In the genomic region with DNA sequence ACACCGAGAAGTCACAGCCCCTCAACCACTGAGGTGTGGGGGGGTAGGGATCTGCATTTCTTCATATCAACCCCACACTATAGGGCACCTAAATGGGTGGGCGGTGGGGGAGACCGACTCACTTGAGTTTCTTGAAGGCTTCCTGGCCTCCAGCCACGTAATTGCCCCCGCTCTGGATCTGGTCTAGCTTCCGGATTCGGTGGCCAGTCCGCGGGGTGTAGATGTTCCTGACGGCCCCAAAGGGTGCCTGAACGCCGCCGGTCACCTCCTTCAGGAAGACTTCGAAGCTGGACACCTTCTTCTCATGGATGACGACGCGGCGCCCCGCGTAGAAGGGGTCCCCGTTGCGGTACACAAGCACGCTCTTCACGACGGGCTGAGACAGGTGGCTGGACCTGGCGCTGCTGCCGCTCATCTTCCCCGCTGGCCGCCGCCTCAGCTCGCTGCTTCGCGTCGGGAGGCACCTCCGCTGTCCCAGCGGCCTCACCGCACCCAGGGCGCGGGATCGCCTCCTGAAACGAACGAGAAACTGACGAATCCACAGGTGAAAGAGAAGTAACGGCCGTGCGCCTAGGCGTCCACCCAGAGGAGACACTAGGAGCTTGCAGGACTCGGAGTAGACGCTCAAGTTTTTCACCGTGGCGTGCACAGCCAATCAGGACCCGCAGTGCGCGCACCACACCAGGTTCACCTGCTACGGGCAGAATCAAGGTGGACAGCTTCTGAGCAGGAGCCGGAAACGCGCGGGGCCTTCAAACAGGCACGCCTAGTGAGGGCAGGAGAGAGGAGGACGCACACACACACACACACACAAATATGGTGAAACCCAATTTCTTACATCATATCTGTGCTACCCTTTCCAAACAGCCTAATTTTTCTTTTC, we compare ENCODE assay signal across 8 cellular contexts. TPM values are rescaled to one million over a fixed set of nuclear protein-coding genes. Genes with fewer than 3 reads are reported as not detected.
DNase-seq lines count a peak whose midpoint lies in the region; ATAC-seq lines count a peak whose summit lies in the region.

Gene DCDC2 (minus strand): TSS at position 724 of the 883 bp plus-strand sequence. CDS start 309 bp downstream, at position 415.

- intact Hi-C loops in left cardiac atrium (cut with DNase I), result no loop called here

- H3K4me3 Mint-ChIP-seq in CD4-positive, CD25-positive, alpha-beta regulatory T cell, result peak within 1 kb of the TSS; percentile 76 to 86 (median 77)

- ATAC-seq in CD4-positive, CD25-positive, alpha-beta regulatory T cell (ENCODE audit: low read depth in 2 of 2), result peak; percentile 18 to 38
- peak in 1 of 2 donors; percentile 56 for ATAC-seq in left cardiac atrium
- no peak for ATAC-seq in HG02623 (IDR thresholded peaks at IDR 0.05; ENCODE audit: unreplicated experiment)

- peaks cover 0 to 26% (median 21%) of the 10 kb centered on the region in 4 donors for H3K4me1 Mint-ChIP-seq in CD4-positive, CD25-positive, alpha-beta regulatory T cell

- in situ Hi-C loops in HAP-1 (cut with MboI; ENCODE audit: low sequenced_read_pairs), result no loop called here

- H3K27me3 Mint-ChIP-seq in CD4-positive, CD25-positive, alpha-beta regulatory T cell, result peaks cover 30% of the 10 kb centered on the region

- peaks cover 9% of the 10 kb centered on the region for H3K27me3 ChIP-seq in CD4-positive, CD25-positive, alpha-beta regulatory T cell (ENCODE audit: control insufficient read depth, insufficient read depth, low read length)
- H3K27me3 ChIP-seq in HAP-1 (ENCODE audit: low read depth), result peaks cover 31% of the 10 kb centered on the region

- peaks cover 0 to 2% (median 0%) of the 10 kb centered on the region in 7 donors for H3K9me3 Mint-ChIP-seq in CD4-positive, CD25-positive, alpha-beta regulatory T cell

- H3K4me3 ChIP-seq in CD4-positive, CD25-positive, alpha-beta regulatory T cell (ENCODE audit: low read depth, low read length), result peak within 1 kb of the TSS; percentile 38
- no peak within 1 kb of the TSS for H3K4me3 ChIP-seq in HAP-1

- H3K27ac Mint-ChIP-seq in CD4-positive, CD25-positive, alpha-beta regulatory T cell, result peak within 1 kb of the TSS in 1 of 3 donors; percentile 21

- no peaks in the 10 kb centered on the region for H3K36me3 ChIP-seq in CD4-positive, CD25-positive, alpha-beta regulatory T cell (ENCODE audit: control insufficient read depth, insufficient read depth, low read length)
- no peaks in the 10 kb centered on the region for H3K36me3 ChIP-seq in HAP-1 (replicated peaks)

- peak; percentile 6 to 58 (median 41) for DNase-seq in CD4-positive, CD25-positive, alpha-beta regulatory T cell
- peak; percentile 60 for DNase-seq in NCI-H2227 (lab: John Stamatoyannopoulos, UW; ENCODE audit: unreplicated experiment)
- DNase-seq in activated naive CD4-positive, alpha-beta T cell treated with anti-CD3 and anti-CD28 coated beads, Interleukin-2, amount 50 U/mL, for 16 hours, result peak; percentile 48
- peak; percentile 29 for DNase-seq in left cardiac atrium
- peak; percentile 74 for DNase-seq in retina
- DNase-seq in GDM1 (lab: John Stamatoyannopoulos, UW), result no peak
- DNase-seq in HAP-1 (ENCODE audit: low spot score in 2 of 2), result no peak

- H3K4me1 ChIP-seq in CD4-positive, CD25-positive, alpha-beta regulatory T cell (ENCODE audit: control insufficient read depth, insufficient read depth, low read length, poor library complexity, severe bottlenecking), result peaks cover 21% of the 10 kb centered on the region
- no peaks in the 10 kb centered on the region; the same call in 1 of the 2 replicates for H3K4me1 ChIP-seq in HAP-1

- no peaks in the 10 kb centered on the region for H3K9me3 ChIP-seq in CD4-positive, CD25-positive, alpha-beta regulatory T cell (ENCODE audit: control insufficient read depth in 2 of 2, low read length in 2 of 2)
- H3K9me3 ChIP-seq in HAP-1, result no peaks in the 10 kb centered on the region

- H3K36me3 Mint-ChIP-seq in CD4-positive, CD25-positive, alpha-beta regulatory T cell, result no peaks in the 10 kb centered on the region

- H3K27ac ChIP-seq in CD4-positive, CD25-positive, alpha-beta regulatory T cell (ENCODE audit: insufficient read depth, low read length, poor library complexity, severe bottlenecking), result no peak within 1 kb of the TSS

RNA-seq across cellular contexts. Expression of gene DCDC2, which starts in this region (rescaled TPM):
- not detected for total RNA-seq in CD4-positive, CD25-positive, alpha-beta regulatory T cell
- polyA plus RNA-seq in CD4-positive, CD25-positive, alpha-beta regulatory T cell, result under 1 TPM in 1 of 4 donors, not detected in 3; 0.39 TPM
- under 1 TPM in 1 of 2 donors, not detected in 1; 0.05 TPM for total RNA-seq in left cardiac atrium

Comparison
In these comparisons a context has a peak if more than half of its experiments do, and no peak if none do; other contexts are left out.
1. Peak in DNase-seq, ATAC-seq and H3K4me3 ChIP-seq in CD4-positive, CD25-positive, alpha-beta regulatory T cell; RNA of the gene not detected or under 1 TPM.
2. Peak in DNase-seq in left cardiac atrium; RNA of the gene not detected or under 1 TPM.
3. DNase-seq: peak in NCI-H2227 (single experiment), activated naive CD4-positive, alpha-beta T cell treated with anti-CD3 and anti-CD28 coated beads, Interleukin-2, amount 50 U/mL, for 16 hours (single experiment) and retina (single experiment); none in GDM1 (single experiment) and HAP-1 (0 of 2).